ENCODE assay signal across 1 cellular context in the genomic region with DNA sequence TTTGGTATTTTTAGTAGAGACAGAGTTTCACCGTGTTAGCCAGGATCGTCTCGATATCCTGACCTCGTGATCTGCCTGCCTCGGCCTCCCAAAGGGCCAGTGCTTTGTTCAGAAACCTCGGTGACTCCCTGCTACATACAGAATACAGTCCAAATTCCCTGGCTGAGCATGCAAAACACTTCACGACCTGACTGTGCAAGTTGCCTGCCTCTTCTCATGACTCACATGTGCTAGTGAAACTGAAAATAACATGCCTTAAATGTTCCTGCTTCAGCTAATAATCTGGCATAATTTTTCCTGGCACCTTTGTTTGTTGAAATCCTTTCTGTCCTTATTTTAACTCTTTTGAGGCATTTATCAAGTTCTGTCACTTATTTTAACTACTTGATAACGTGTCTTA.
TF ChIP-seq lines count a peak whose summit lies in the region.

No MANE protein-coding gene starts in this region.

TF ChIP-seq in HepG2, 621 proteins besides CTCF, POLR2A, EP300 and RAD21:
- no peak for TF ChIP-seq PTBP1 (IDR thresholded peaks at IDR 0.05; ENCODE audit: low read depth, low read length, poor library complexity, severe bottlenecking)
- TF ChIP-seq THYN1 (CRISPR knock-in tag; IDR thresholded peaks at IDR 0.05; ENCODE audit: borderline replicate concordance, low read depth), result no peak
- no peak for TF ChIP-seq KAT2B (IDR thresholded peaks at IDR 0.05; ENCODE audit: borderline replicate concordance, low read depth, low read length)
- TF ChIP-seq ZNF121 (CRISPR knock-in tag; IDR thresholded peaks at IDR 0.05), result no peak
- TF ChIP-seq ZNF354B (CRISPR knock-in tag; IDR thresholded peaks at IDR 0.05), result no peak
- no peak for TF ChIP-seq SIX4 (CRISPR knock-in tag; IDR thresholded peaks at IDR 0.05)
- no peak for TF ChIP-seq ARID2 (CRISPR knock-in tag; IDR thresholded peaks at IDR 0.05; ENCODE audit: borderline replicate concordance)
- no peak for TF ChIP-seq STAG1 (CRISPR knock-in tag; IDR thresholded peaks at IDR 0.05)
- TF ChIP-seq TSC22D2 (CRISPR knock-in tag; IDR thresholded peaks at IDR 0.05; ENCODE audit: borderline replicate concordance), result no peak
- no peak for TF ChIP-seq ZSCAN30 (CRISPR knock-in tag; IDR thresholded peaks at IDR 0.05)
- no peak for TF ChIP-seq U2AF2 (IDR thresholded peaks at IDR 0.05; ENCODE audit: low read depth, low read length)
- TF ChIP-seq ZNF230 (CRISPR knock-in tag; IDR thresholded peaks at IDR 0.05), result no peak
- no peak for TF ChIP-seq ZNF619 (CRISPR knock-in tag; IDR thresholded peaks at IDR 0.05)
- TF ChIP-seq YEATS2 (CRISPR knock-in tag; IDR thresholded peaks at IDR 0.05; ENCODE audit: borderline replicate concordance), result no peak
- TF ChIP-seq SMC3 (IDR thresholded peaks at IDR 0.05; ENCODE audit: low read length), result no peak
- no peak for TF ChIP-seq HNRNPUL1 (IDR thresholded peaks at IDR 0.05; ENCODE audit: low read depth, low read length)
- TF ChIP-seq PAF1 (CRISPR knock-in tag; IDR thresholded peaks at IDR 0.05), result no peak
- no peak for TF ChIP-seq GZF1 (CRISPR knock-in tag; IDR thresholded peaks at IDR 0.05)
- no peak for TF ChIP-seq MXD3 (CRISPR knock-in tag; IDR thresholded peaks at IDR 0.05)
TF ChIP-seq in HepG2: peak in this region for 0.
